Comparison of ENCODE assay signal across 1 cellular context in genomic region chr3:72571052-72571451, GRCh38.
TF ChIP-seq lines count a peak whose summit lies in the region.

No MANE protein-coding gene starts in this region.

TF ChIP-seq in HepG2, 621 proteins besides CTCF, POLR2A, EP300 and RAD21 (continued from another document and continues in another):
- TF ChIP-seq, protein P1, sequence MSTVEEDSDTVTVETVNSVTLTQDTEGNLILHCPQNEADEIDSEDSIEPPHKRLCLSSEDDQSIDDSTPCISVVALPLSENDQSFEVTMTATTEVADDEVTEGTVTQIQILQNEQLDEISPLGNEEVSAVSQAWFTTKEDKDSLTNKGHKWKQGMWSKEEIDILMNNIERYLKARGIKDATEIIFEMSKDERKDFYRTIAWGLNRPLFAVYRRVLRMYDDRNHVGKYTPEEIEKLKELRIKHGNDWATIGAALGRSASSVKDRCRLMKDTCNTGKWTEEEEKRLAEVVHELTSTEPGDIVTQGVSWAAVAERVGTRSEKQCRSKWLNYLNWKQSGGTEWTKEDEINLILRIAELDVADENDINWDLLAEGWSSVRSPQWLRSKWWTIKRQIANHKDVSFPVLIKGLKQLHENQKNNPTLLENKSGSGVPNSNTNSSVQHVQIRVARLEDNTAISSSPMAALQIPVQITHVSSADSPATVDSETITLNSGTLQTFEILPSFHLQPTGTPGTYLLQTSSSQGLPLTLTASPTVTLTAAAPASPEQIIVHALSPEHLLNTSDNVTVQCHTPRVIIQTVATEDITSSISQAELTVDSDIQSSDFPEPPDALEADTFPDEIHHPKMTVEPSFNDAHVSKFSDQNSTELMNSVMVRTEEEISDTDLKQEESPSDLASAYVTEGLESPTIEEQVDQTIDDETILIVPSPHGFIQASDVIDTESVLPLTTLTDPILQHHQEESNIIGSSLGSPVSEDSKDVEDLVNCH (CRISPR knock-in tag; IDR thresholded peaks at IDR 0.05) = no peak
- TF ChIP-seq ZNF777 (CRISPR knock-in tag; IDR thresholded peaks at IDR 0.05) (no peak), MED1 (CRISPR knock-in tag; IDR thresholded peaks at IDR 0.05) (peak; percentile 85), PHF21A (CRISPR knock-in tag; IDR thresholded peaks at IDR 0.05) (peak; percentile 30; the same call in 1 of the 2 replicates), ONECUT2 (CRISPR knock-in tag; IDR thresholded peaks at IDR 0.05) (no peak), FOSL2 (CRISPR knock-in tag; IDR thresholded peaks at IDR 0.05) (no peak; the same call in 1 of the 2 replicates), RBFOX2 (IDR thresholded peaks at IDR 0.05; ENCODE audit: low read depth, low read length) (no peak; the same call in 1 of the 2 replicates), KIAA2018 (CRISPR knock-in tag; IDR thresholded peaks at IDR 0.05; ENCODE audit: borderline replicate concordance) (no peak), ZKSCAN8 (CRISPR knock-in tag; IDR thresholded peaks at IDR 0.05; ENCODE audit: borderline replicate concordance) (peak; percentile 75), SMARCC2 (IDR thresholded peaks at IDR 0.05) (no peak), RERE (CRISPR knock-in tag; IDR thresholded peaks at IDR 0.05; ENCODE audit: low read depth) (peak; percentile 55; the same call in 1 of the 2 replicates), MED8 (CRISPR knock-in tag; IDR thresholded peaks at IDR 0.05; ENCODE audit: insufficient replicate concordance) (peak; percentile 50), GABPB1 (CRISPR knock-in tag; IDR thresholded peaks at IDR 0.05) (peak; percentile 24), GLI4 (CRISPR knock-in tag; IDR thresholded peaks at IDR 0.05; ENCODE audit: borderline replicate concordance) (no peak), CHCHD3 (CRISPR knock-in tag; IDR thresholded peaks at IDR 0.05) (no peak), KLF6 (CRISPR knock-in tag; IDR thresholded peaks at IDR 0.05) (no peak), MIER3 (CRISPR knock-in tag; IDR thresholded peaks at IDR 0.05; ENCODE audit: borderline replicate concordance) (peak; percentile 33), SKI (IDR thresholded peaks at IDR 0.05; ENCODE audit: partially characterized antibody) (no peak), ZNF567 (CRISPR knock-in tag; IDR thresholded peaks at IDR 0.05; ENCODE audit: borderline replicate concordance) (no peak), NR2F1 (CRISPR knock-in tag; IDR thresholded peaks at IDR 0.05) (peak; percentile 97 to 98), CCAR2 (optimal IDR thresholded peaks at IDR 0.05; ENCODE audit: low read depth, low read length) (no peak), SIX4 (CRISPR knock-in tag; IDR thresholded peaks at IDR 0.05) (no peak), ELF3 (CRISPR knock-in tag; IDR thresholded peaks at IDR 0.05) (peak; percentile 91), NRL (CRISPR knock-in tag; IDR thresholded peaks at IDR 0.05; ENCODE audit: borderline replicate concordance) (no peak), ZNF709 (CRISPR knock-in tag; IDR thresholded peaks at IDR 0.05) (no peak), ZNF431 (CRISPR knock-in tag; IDR thresholded peaks at IDR 0.05; ENCODE audit: borderline replicate concordance, low read depth) (no peak), DPF2 (CRISPR knock-in tag; IDR thresholded peaks at IDR 0.05; ENCODE audit: borderline replicate concordance, low read depth) (0 out of 2 replicates have a peak, but pooled peaks have one; percentile 20), E2F2 (CRISPR knock-in tag; IDR thresholded peaks at IDR 0.05; ENCODE audit: borderline replicate concordance) (no peak), TOE1 (CRISPR knock-in tag; IDR thresholded peaks at IDR 0.05) (no peak)
- TF ChIP-seq, protein P2, sequence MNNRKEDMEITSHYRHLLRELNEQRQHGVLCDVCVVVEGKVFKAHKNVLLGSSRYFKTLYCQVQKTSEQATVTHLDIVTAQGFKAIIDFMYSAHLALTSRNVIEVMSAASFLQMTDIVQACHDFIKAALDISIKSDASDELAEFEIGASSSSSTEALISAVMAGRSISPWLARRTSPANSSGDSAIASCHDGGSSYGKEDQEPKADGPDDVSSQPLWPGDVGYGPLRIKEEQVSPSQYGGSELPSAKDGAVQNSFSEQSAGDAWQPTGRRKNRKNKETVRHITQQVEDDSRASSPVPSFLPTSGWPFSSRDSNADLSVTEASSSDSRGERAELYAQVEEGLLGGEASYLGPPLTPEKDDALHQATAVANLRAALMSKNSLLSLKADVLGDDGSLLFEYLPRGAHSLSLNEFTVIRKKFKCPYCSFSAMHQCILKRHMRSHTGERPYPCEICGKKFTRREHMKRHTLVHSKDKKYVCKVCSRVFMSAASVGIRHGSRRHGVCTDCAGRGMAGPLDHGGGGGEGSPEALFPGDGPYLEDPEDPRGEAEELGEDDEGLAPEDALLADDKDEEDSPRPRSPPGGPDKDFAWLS (CRISPR knock-in tag; IDR thresholded peaks at IDR 0.05; ENCODE audit: borderline replicate concordance) = no peak
- TF ChIP-seq, protein P3, sequence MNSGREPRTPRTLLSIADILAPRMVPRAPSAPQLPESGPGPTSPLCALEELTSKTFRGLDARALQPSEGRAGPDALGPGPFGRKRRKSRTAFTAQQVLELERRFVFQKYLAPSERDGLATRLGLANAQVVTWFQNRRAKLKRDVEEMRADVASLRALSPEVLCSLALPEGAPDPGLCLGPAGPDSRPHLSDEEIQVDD (CRISPR knock-in tag; IDR thresholded peaks at IDR 0.05; ENCODE audit: borderline replicate concordance) = no peak
- TF ChIP-seq, protein P4, sequence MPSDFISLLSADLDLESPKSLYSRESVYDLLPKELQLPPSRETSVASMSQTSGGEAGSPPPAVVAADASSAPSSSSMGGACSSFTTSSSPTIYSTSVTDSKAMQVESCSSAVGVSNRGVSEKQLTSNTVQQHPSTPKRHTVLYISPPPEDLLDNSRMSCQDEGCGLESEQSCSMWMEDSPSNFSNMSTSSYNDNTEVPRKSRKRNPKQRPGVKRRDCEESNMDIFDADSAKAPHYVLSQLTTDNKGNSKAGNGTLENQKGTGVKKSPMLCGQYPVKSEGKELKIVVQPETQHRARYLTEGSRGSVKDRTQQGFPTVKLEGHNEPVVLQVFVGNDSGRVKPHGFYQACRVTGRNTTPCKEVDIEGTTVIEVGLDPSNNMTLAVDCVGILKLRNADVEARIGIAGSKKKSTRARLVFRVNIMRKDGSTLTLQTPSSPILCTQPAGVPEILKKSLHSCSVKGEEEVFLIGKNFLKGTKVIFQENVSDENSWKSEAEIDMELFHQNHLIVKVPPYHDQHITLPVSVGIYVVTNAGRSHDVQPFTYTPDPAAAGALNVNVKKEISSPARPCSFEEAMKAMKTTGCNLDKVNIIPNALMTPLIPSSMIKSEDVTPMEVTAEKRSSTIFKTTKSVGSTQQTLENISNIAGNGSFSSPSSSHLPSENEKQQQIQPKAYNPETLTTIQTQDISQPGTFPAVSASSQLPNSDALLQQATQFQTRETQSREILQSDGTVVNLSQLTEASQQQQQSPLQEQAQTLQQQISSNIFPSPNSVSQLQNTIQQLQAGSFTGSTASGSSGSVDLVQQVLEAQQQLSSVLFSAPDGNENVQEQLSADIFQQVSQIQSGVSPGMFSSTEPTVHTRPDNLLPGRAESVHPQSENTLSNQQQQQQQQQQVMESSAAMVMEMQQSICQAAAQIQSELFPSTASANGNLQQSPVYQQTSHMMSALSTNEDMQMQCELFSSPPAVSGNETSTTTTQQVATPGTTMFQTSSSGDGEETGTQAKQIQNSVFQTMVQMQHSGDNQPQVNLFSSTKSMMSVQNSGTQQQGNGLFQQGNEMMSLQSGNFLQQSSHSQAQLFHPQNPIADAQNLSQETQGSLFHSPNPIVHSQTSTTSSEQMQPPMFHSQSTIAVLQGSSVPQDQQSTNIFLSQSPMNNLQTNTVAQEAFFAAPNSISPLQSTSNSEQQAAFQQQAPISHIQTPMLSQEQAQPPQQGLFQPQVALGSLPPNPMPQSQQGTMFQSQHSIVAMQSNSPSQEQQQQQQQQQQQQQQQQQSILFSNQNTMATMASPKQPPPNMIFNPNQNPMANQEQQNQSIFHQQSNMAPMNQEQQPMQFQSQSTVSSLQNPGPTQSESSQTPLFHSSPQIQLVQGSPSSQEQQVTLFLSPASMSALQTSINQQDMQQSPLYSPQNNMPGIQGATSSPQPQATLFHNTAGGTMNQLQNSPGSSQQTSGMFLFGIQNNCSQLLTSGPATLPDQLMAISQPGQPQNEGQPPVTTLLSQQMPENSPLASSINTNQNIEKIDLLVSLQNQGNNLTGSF (CRISPR knock-in tag; IDR thresholded peaks at IDR 0.05) = no peak
